1 cellular context compared by ENCODE assay signal in genomic region chr5:96601811-96602244, GRCh38.
TF ChIP-seq lines count a peak whose summit lies in the region.

No MANE protein-coding gene starts in this region.

TF ChIP-seq in HepG2, 621 proteins besides CTCF, POLR2A, EP300 and RAD21 (continued from another document):
- peak; percentile 65 for TF ChIP-seq SMC3 (IDR thresholded peaks at IDR 0.05; ENCODE audit: low read length)
- no peak for TF ChIP-seq ZNF670 (CRISPR knock-in tag; IDR thresholded peaks at IDR 0.05; ENCODE audit: borderline replicate concordance)
